1 cellular context compared by ENCODE assay signal in the genomic region with DNA sequence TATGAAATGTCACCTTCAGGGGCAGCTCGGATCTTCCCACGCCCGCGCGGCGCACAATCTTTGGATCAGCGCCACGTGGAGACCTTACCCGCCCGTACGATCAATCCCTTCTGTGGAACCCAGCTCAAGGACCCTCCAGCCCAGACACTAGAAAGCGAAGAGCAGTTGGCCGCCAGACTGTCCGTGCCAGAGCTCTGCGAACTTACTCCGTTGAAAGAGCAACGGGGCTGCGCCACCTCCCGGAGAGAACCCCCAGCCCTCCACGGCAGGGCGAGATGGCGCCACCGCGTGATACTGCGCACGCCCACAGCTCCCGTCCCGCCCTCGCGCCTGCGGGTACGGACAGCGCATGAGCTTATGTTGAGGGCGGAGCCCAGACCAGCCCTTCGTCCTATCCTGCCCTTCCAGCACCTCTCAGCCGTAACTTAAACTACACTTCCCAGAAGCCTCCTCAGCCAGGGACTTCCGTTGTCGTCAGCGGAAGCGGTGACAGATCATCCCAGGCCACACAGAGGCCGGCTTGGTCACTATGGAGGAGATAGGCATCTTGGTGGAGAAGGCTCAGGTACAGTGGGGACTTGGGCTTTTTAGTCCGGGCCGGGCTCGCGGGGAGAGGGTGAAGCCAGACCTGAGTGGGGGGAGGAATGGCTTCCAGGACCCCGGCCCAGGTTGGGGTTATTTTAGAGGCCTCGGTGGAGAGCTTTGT.
A peak's percentile ranks its signal among the peaks of the same experiment; 100 is the strongest.
TF ChIP-seq lines count a peak whose summit lies in the region.

A gene (plus strand): TSS at position 492 of the 706 bp plus-strand sequence. CDS start 38 bp downstream, at position 530.

TF ChIP-seq in K562, 482 proteins besides CTCF, POLR2A, EP300 and RAD21 (continued from another document and continues in another):
- TF ChIP-seq RFX5 (IDR thresholded peaks at IDR 0.05; ENCODE audit: low read depth, low read length) (0 out of 2 replicates have a peak, but pooled peaks have one; percentile 5), MAFF (IDR thresholded peaks at IDR 0.05; ENCODE audit: low read length) (no peak), NFE2 (IDR thresholded peaks at IDR 0.05; ENCODE audit: low read depth) (no peak; the same call in 1 of the 2 replicates), FOXJ2 (tag; IDR thresholded peaks at IDR 0.05) (no peak), TAF1 (IDR thresholded peaks at IDR 0.05; ENCODE audit: control insufficient read depth, extremely low read depth, insufficient read depth, low read length, severe bottlenecking) (peak; percentile 84), ZNF699 (CRISPR knock-in tag; IDR thresholded peaks at IDR 0.05; ENCODE audit: insufficient replicate concordance) (no peak), NONO (IDR thresholded peaks at IDR 0.05; ENCODE audit: low read depth in 2 of 2, low read length in 1 of 2) (no peak), HIVEP1 (CRISPR knock-in tag; IDR thresholded peaks at IDR 0.05) (no peak), HSF4 (CRISPR knock-in tag; IDR thresholded peaks at IDR 0.05; ENCODE audit: borderline replicate concordance) (no peak), MCM5 (IDR thresholded peaks at IDR 0.05; ENCODE audit: low read depth) (no peak), NFXL1 (CRISPR knock-in tag; IDR thresholded peaks at IDR 0.05) (no peak), SRSF9 (IDR thresholded peaks at IDR 0.05; ENCODE audit: borderline replicate concordance, low read depth, low read length) (no peak), PYGO2 (tag; IDR thresholded peaks at IDR 0.05) (no peak), CCNT2 (IDR thresholded peaks at IDR 0.05; ENCODE audit: borderline replicate concordance, extremely low read depth, insufficient read length, low read depth, low read length) (peak; percentile 77), MEF2A (IDR thresholded peaks at IDR 0.05; ENCODE audit: control insufficient read depth, low read depth, low read length) (no peak), TEAD1 (CRISPR knock-in tag; IDR thresholded peaks at IDR 0.05) (no peak; a peak in 2 of 4 replicates), WHSC1 (IDR thresholded peaks at IDR 0.05; ENCODE audit: low read length) (no peak), CHD1 (IDR thresholded peaks at IDR 0.05; ENCODE audit: low read length) (no peak), ATF7 (IDR thresholded peaks at IDR 0.05) (peak; percentile 91), FOXK1 (CRISPR knock-in tag; IDR thresholded peaks at IDR 0.05; ENCODE audit: borderline replicate concordance) (no peak; the same call in 1 of the 2 replicates), SMARCE1 (IDR thresholded peaks at IDR 0.05) (no peak), PHTF2 (CRISPR knock-in tag; IDR thresholded peaks at IDR 0.05) (no peak), SMAD4 (CRISPR knock-in tag; conservative IDR thresholded peaks at IDR 0.05) (peak; percentile 79; the same call in 1 of the 2 replicates), COPS2 (conservative IDR thresholded peaks at IDR 0.05) (no peak), NR2C2 (CRISPR knock-in tag; IDR thresholded peaks at IDR 0.05) (no peak), NR2C2 (tag; IDR thresholded peaks at IDR 0.05) (peak; percentile 76), FOXM1 (IDR thresholded peaks at IDR 0.05; ENCODE audit: low read depth) (no peak), FOXM1 (CRISPR knock-in tag; IDR thresholded peaks at IDR 0.05; ENCODE audit: low read depth) (0 out of 2 replicates have a peak, but pooled peaks have one; percentile 34), BHLHE40 (IDR thresholded peaks at IDR 0.05; ENCODE audit: low read length) (no peak; the same call in 1 of the 2 replicates), POLR3G (IDR thresholded peaks at IDR 0.05; ENCODE audit: extremely low read depth, insufficient read length, insufficient replicate concordance) (no peak), TAF15 (IDR thresholded peaks at IDR 0.05; ENCODE audit: low read depth, low read length) (no peak), GATAD2A (IDR thresholded peaks at IDR 0.05) (no peak), ZKSCAN1 (IDR thresholded peaks at IDR 0.05; ENCODE audit: low read depth, low read length) (0 out of 2 replicates have a peak, but pooled peaks have one; percentile 13)
- TF ChIP-seq, protein P1, sequence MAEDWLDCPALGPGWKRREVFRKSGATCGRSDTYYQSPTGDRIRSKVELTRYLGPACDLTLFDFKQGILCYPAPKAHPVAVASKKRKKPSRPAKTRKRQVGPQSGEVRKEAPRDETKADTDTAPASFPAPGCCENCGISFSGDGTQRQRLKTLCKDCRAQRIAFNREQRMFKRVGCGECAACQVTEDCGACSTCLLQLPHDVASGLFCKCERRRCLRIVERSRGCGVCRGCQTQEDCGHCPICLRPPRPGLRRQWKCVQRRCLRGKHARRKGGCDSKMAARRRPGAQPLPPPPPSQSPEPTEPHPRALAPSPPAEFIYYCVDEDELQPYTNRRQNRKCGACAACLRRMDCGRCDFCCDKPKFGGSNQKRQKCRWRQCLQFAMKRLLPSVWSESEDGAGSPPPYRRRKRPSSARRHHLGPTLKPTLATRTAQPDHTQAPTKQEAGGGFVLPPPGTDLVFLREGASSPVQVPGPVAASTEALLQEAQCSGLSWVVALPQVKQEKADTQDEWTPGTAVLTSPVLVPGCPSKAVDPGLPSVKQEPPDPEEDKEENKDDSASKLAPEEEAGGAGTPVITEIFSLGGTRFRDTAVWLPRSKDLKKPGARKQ (CRISPR knock-in tag; IDR thresholded peaks at IDR 0.05), result no peak
- TF ChIP-seq, protein P2, sequence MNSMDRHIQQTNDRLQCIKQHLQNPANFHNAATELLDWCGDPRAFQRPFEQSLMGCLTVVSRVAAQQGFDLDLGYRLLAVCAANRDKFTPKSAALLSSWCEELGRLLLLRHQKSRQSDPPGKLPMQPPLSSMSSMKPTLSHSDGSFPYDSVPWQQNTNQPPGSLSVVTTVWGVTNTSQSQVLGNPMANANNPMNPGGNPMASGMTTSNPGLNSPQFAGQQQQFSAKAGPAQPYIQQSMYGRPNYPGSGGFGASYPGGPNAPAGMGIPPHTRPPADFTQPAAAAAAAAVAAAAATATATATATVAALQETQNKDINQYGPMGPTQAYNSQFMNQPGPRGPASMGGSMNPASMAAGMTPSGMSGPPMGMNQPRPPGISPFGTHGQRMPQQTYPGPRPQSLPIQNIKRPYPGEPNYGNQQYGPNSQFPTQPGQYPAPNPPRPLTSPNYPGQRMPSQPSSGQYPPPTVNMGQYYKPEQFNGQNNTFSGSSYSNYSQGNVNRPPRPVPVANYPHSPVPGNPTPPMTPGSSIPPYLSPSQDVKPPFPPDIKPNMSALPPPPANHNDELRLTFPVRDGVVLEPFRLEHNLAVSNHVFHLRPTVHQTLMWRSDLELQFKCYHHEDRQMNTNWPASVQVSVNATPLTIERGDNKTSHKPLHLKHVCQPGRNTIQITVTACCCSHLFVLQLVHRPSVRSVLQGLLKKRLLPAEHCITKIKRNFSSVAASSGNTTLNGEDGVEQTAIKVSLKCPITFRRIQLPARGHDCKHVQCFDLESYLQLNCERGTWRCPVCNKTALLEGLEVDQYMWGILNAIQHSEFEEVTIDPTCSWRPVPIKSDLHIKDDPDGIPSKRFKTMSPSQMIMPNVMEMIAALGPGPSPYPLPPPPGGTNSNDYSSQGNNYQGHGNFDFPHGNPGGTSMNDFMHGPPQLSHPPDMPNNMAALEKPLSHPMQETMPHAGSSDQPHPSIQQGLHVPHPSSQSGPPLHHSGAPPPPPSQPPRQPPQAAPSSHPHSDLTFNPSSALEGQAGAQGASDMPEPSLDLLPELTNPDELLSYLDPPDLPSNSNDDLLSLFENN (IDR thresholded peaks at IDR 0.05; ENCODE audit: low read depth in 2 of 2, low read length in 2 of 2), result 0 out of 4 replicates have a peak, but pooled peaks of 1 of the 2 experiments have one; percentile 16
- TF ChIP-seq, protein P3, sequence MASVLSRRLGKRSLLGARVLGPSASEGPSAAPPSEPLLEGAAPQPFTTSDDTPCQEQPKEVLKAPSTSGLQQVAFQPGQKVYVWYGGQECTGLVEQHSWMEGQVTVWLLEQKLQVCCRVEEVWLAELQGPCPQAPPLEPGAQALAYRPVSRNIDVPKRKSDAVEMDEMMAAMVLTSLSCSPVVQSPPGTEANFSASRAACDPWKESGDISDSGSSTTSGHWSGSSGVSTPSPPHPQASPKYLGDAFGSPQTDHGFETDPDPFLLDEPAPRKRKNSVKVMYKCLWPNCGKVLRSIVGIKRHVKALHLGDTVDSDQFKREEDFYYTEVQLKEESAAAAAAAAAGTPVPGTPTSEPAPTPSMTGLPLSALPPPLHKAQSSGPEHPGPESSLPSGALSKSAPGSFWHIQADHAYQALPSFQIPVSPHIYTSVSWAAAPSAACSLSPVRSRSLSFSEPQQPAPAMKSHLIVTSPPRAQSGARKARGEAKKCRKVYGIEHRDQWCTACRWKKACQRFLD (CRISPR knock-in tag; IDR thresholded peaks at IDR 0.05), result no peak
- TF ChIP-seq, protein P4, sequence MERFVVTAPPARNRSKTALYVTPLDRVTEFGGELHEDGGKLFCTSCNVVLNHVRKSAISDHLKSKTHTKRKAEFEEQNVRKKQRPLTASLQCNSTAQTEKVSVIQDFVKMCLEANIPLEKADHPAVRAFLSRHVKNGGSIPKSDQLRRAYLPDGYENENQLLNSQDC (CRISPR knock-in tag; IDR thresholded peaks at IDR 0.05), result no peak
- TF ChIP-seq, protein P5, sequence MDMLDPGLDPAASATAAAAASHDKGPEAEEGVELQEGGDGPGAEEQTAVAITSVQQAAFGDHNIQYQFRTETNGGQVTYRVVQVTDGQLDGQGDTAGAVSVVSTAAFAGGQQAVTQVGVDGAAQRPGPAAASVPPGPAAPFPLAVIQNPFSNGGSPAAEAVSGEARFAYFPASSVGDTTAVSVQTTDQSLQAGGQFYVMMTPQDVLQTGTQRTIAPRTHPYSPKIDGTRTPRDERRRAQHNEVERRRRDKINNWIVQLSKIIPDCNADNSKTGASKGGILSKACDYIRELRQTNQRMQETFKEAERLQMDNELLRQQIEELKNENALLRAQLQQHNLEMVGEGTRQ (CRISPR knock-in tag; IDR thresholded peaks at IDR 0.05), result 0 out of 2 replicates have a peak, but pooled peaks have one; percentile 35
- TF ChIP-seq, protein P6, sequence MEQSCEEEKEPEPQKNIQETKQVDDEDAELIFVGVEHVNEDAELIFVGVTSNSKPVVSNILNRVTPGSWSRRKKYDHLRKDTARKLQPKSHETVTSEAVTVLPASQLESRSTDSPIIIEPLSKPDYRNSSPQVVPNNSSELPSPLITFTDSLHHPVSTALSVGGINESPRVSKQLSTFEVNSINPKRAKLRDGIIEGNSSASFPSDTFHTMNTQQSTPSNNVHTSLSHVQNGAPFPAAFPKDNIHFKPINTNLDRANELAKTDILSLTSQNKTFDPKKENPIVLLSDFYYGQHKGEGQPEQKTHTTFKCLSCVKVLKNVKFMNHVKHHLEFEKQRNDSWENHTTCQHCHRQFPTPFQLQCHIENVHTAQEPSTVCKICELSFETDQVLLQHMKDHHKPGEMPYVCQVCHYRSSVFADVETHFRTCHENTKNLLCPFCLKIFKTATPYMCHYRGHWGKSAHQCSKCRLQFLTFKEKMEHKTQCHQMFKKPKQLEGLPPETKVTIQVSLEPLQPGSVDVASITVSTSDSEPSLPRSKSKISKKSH (CRISPR knock-in tag; IDR thresholded peaks at IDR 0.05), result no peak
- TF ChIP-seq, protein P7, sequence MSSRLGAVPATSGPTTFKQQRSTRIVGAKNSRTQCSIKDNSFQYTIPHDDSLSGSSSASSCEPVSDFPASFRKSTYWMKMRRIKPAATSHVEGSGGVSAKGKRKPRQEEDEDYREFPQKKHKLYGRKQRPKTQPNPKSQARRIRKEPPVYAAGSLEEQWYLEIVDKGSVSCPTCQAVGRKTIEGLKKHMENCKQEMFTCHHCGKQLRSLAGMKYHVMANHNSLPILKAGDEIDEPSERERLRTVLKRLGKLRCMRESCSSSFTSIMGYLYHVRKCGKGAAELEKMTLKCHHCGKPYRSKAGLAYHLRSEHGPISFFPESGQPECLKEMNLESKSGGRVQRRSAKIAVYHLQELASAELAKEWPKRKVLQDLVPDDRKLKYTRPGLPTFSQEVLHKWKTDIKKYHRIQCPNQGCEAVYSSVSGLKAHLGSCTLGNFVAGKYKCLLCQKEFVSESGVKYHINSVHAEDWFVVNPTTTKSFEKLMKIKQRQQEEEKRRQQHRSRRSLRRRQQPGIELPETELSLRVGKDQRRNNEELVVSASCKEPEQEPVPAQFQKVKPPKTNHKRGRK (tag; IDR thresholded peaks at IDR 0.05), result no peak
- TF ChIP-seq, protein P8, sequence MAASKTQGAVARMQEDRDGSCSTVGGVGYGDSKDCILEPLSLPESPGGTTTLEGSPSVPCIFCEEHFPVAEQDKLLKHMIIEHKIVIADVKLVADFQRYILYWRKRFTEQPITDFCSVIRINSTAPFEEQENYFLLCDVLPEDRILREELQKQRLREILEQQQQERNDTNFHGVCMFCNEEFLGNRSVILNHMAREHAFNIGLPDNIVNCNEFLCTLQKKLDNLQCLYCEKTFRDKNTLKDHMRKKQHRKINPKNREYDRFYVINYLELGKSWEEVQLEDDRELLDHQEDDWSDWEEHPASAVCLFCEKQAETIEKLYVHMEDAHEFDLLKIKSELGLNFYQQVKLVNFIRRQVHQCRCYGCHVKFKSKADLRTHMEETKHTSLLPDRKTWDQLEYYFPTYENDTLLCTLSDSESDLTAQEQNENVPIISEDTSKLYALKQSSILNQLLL (CRISPR knock-in tag; IDR thresholded peaks at IDR 0.05; ENCODE audit: borderline replicate concordance), result no peak
- TF ChIP-seq, protein P9, sequence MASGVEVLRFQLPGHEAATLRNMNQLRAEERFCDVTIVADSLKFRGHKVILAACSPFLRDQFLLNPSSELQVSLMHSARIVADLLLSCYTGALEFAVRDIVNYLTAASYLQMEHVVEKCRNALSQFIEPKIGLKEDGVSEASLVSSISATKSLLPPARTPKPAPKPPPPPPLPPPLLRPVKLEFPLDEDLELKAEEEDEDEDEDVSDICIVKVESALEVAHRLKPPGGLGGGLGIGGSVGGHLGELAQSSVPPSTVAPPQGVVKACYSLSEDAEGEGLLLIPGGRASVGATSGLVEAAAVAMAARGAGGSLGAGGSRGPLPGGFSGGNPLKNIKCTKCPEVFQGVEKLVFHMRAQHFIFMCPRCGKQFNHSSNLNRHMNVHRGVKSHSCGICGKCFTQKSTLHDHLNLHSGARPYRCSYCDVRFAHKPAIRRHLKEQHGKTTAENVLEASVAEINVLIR (CRISPR knock-in tag; IDR thresholded peaks at IDR 0.05), result peak; percentile 86
- TF ChIP-seq, protein P10, sequence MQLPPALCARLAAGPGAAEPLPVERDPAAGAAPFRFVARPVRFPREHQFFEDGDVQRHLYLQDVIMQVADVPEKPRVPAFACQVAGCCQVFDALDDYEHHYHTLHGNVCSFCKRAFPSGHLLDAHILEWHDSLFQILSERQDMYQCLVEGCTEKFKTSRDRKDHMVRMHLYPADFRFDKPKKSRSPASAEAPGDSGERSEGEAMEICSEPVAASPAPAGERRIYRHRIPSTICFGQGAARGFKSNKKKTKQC (CRISPR knock-in tag; IDR thresholded peaks at IDR 0.05), result peak; percentile 92
